1 cellular context compared by ENCODE assay signal in genomic region chr6:161238076-161238869, GRCh38.
TF ChIP-seq lines count a peak whose summit lies in the region.

No MANE protein-coding gene starts in this region.

TF ChIP-seq in H1, 55 proteins besides CTCF, POLR2A, EP300 and RAD21:
- TF ChIP-seq SP4 (IDR thresholded peaks at IDR 0.05; ENCODE audit: low read length) (no peak), TAF7 (optimal IDR thresholded peaks at IDR 0.05; ENCODE audit: borderline replicate concordance, low read depth, low read length) (no peak), CTBP2 (IDR thresholded peaks at IDR 0.05; ENCODE audit: borderline replicate concordance, insufficient read depth, insufficient read length, low read length) (no peak), USF2 (IDR thresholded peaks at IDR 0.05; ENCODE audit: low read length) (no peak), SAP30 (IDR thresholded peaks at IDR 0.05; ENCODE audit: insufficient read depth, insufficient replicate concordance, low read length) (no peak), SRF (IDR thresholded peaks at IDR 0.05; ENCODE audit: low read depth, low read length) (no peak), E2F6 (IDR thresholded peaks at IDR 0.05) (no peak), POLR2AphosphoS5 (IDR thresholded peaks at IDR 0.05; ENCODE audit: low read depth, low read length) (no peak), NRF1 (IDR thresholded peaks at IDR 0.05; ENCODE audit: low read depth, low read length) (no peak), CREB1 (IDR thresholded peaks at IDR 0.05) (no peak), NANOG (IDR thresholded peaks at IDR 0.05; ENCODE audit: insufficient read depth, low read depth, low read length, poor library complexity, severe bottlenecking) (no peak), GTF2F1 (IDR thresholded peaks at IDR 0.05; ENCODE audit: borderline replicate concordance, low read depth, low read length) (no peak), EGR1 (IDR thresholded peaks at IDR 0.05; ENCODE audit: borderline replicate concordance, low read depth, low read length) (no peak), BACH1 (IDR thresholded peaks at IDR 0.05; ENCODE audit: low read length) (no peak), RFX5 (IDR thresholded peaks at IDR 0.05; ENCODE audit: borderline replicate concordance, low read depth, low read length) (no peak), ZNF274 (IDR thresholded peaks at IDR 0.05; ENCODE audit: borderline replicate concordance, extremely low read depth, low read length) (no peak), CBX5 (IDR thresholded peaks at IDR 0.05; ENCODE audit: low read depth, low read length) (no peak), POU5F1 (IDR thresholded peaks at IDR 0.05; ENCODE audit: low read depth, low read length) (no peak), CEBPB (IDR thresholded peaks at IDR 0.05; ENCODE audit: low read depth, low read length) (no peak), EZH2 (IDR thresholded peaks at IDR 0.05; ENCODE audit: low read depth, low read length, severe bottlenecking) (no peak)
